In the genomic region with DNA sequence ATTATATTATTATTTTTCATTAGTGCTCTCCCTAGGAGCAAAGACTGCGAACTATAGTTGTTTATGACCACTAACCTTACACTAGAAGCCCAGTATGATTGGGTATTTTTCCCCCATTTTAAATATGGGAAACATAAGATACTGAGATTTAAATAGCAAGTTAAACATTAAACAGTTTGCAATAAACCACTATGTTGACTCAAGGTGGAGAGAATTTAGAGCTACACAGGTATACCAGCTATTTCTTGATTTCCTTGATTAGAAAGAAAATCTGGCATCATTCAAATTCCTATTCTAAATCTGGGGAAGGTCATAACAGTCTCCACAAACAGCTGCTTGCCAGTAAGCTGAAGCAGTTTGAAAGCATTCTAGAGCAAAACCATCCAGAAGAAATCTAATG, we compare ENCODE assay signal across 26 cellular contexts.
"Had no signal": no experiment of that assay in that cellular context is flagged by ENCODE, and none has a peak within 500 bp of the region (broad histone marks: within the 10 kb centered on the region; RNA-seq: fewer than 3 reads in every experiment).

No MANE protein-coding gene starts in this region.

- H3K27me3 ChIP-seq: stomach, suprapubic skin, testis, thyroid gland, tibial artery, tibial nerve, transverse colon, upper lobe of left lung, upper lobe of right lung, uterus, vagina had no signal

- ATAC-seq: stimulated activated effector memory CD8-positive, alpha-beta T cell treated with anti-CD3 and anti-CD28 coated beads, Interleukin-12 subunit alpha, Interleukin-12 subunit beta, amount 100 ng/mL, for 72 hours; stimulated activated memory B cell treated with anti-CD40 and anti-IgM and Interleukin-4, amounts not matched to agents 10 μg/mL and 1 μg/mL and 100 μg/mL, for 72 hours; stimulated activated naive B cell treated with anti-CD40 and anti-IgM and Interleukin-4, amounts not matched to agents 10 μg/mL and 1 μg/mL and 100 μg/mL, for 72 hours; stimulated activated naive CD8-positive, alpha-beta T cell treated with anti-CD3 and anti-CD28 coated beads, Interleukin-15, amount 100 ng/mL, for 72 hours; stimulated activated naive CD8-positive, alpha-beta T cell treated with anti-CD3 and anti-CD28 coated beads, Interleukin-15, Interleukin-2, amounts not matched to agents 100 U/mL and 50 U/mL, for 24 hours; upper lobe of right lung had no signal

- H3K4me1 ChIP-seq: suprapubic skin, testis, thyroid gland, tibial nerve, upper lobe of left lung, upper lobe of right lung, uterus, vagina had no signal

- H3K4me3 ChIP-seq: stomach, suprapubic skin, testis, thoracic aorta, thyroid gland, tibial artery, tibial nerve, transverse colon, upper lobe of left lung, upper lobe of right lung, uterus, vagina had no signal

- DNase-seq: stimulated activated CD4-positive, alpha-beta T cell treated with anti-CD3 and anti-CD28 coated beads, Interleukin-2, amount 100 ng/mL, for 48 hours; stimulated activated CD4-positive, alpha-beta T cell treated with anti-CD3 and anti-CD28 coated beads, Interleukin-4, amount 100 ng/mL, for 1 hour; stimulated activated CD4-positive, alpha-beta T cell treated with anti-CD3 and anti-CD28 coated beads, Interleukin-4, amount 100 ng/mL, for 24 hours; stimulated activated CD4-positive, alpha-beta T cell treated with anti-CD3 and anti-CD28 coated beads, Interleukin-4, amount 100 ng/mL, for 4 hours; stimulated activated CD8-positive, alpha-beta memory T cell treated with anti-CD3 and anti-CD28 coated beads, Interleukin-4, amount 100 ng/mL, for 48 hours; stimulated activated naive B cell treated with anti-CD40 and anti-IgM and Interleukin-4, amounts not matched to agents 10 μg/mL and 1 μg/mL and 100 μg/mL, for 72 hours; stimulated activated naive CD4-positive, alpha-beta T cell; stimulated activated naive CD4-positive, alpha-beta T cell treated with Interleukin-2 at 50 U/mL for 16 hours; stimulated activated naive CD8-positive, alpha-beta T cell treated with anti-CD3 and anti-CD28 coated beads, Interleukin-15, amount 100 ng/mL, for 72 hours; stimulated activated naive CD8-positive, alpha-beta T cell treated with anti-CD3 and anti-CD28 coated beads, Interleukin-15, Interleukin-2, amounts not matched to agents 100 U/mL and 50 U/mL, for 24 hours; stomach; substantia nigra; testis; thyroid gland; tibial artery; transverse colon; trophoblast cell; upper lobe of left lung; upper lobe of right lung; uterus had no signal

- H3K36me3 ChIP-seq: stomach, suprapubic skin, thoracic aorta, thyroid gland, tibial artery, tibial nerve, transverse colon, upper lobe of left lung, upper lobe of right lung, uterus, vagina had no signal

- H3K9me3 ChIP-seq: stomach, suprapubic skin, testis, thoracic aorta, thyroid gland, tibial artery, tibial nerve, transverse colon, upper lobe of left lung, upper lobe of right lung, uterus, vagina had no signal

- H3K27ac ChIP-seq: stomach, suprapubic skin, testis, thoracic aorta, thyroid gland, tibial artery, tibial nerve, transverse colon, upper lobe of left lung, upper lobe of right lung, uterus, vagina had no signal
